1 cellular context compared by ENCODE assay signal in the genomic region with DNA sequence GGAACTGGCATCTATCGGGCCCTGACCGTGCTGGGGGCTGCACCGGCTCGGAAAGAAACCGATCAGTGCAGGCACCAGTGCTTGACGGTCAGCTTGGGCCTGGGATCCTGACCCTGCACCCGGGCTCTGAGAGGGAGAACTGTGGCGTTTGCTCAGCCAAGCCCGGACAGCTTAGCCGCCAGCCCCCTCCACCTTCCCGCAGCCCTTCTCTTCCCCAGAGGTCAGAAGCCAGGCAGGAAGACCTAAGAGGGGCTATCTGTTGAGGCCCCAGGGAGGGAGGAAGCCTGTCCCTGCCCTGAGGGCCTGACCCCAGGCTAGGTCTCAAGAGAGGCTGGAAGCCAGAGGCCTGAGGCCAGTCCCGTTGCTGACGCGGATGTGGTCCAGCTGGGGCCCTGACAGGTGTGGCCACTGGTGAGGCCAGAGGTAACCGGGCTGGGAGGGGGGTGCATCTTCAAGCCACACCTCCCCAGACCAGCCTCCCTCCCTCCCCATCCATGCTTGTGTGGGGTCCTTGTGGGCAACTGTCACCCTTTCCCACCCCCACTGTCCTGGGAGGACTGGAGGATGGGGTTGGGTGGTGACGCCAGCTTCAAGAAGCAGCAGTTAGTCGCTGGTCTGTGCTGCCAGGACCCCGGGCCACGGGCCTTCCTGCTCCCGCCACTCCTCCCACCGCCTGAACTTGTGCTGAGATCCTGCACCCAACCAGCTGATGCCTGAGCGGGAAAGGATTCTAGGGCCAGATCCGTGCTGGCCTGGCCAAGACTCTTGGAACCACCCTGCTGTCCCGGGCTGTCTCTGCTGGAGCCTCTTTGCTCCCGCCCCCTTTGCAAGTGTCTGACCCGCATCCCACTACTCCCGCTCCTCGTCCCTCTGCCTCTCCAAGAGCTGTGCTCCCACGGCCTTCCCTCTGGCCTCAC.
A peak's percentile ranks its signal among the peaks of the same experiment; 100 is the strongest.
TF ChIP-seq lines count a peak whose summit lies in the region.

No MANE protein-coding gene starts in this region.

TF ChIP-seq in HepG2, 621 proteins besides CTCF, POLR2A, EP300 and RAD21 (continues in another document):
- TF ChIP-seq SETDB1 (CRISPR knock-in tag; IDR thresholded peaks at IDR 0.05; ENCODE audit: borderline replicate concordance) (no peak), FOXO1 (CRISPR knock-in tag; IDR thresholded peaks at IDR 0.05) (no peak), ZFY (CRISPR knock-in tag; IDR thresholded peaks at IDR 0.05) (peak; percentile 29; the same call in 1 of the 2 replicates), ZNF713 (CRISPR knock-in tag; IDR thresholded peaks at IDR 0.05) (no peak), ZBTB38 (CRISPR knock-in tag; IDR thresholded peaks at IDR 0.05) (peak; percentile 82), ZNF143 (CRISPR knock-in tag; IDR thresholded peaks at IDR 0.05) (no peak), HNRNPL (IDR thresholded peaks at IDR 0.05; ENCODE audit: low read depth, low read length) (0 out of 2 replicates have a peak, but pooled peaks have one; percentile 38), ZBTB7A (CRISPR knock-in tag; IDR thresholded peaks at IDR 0.05) (no peak), PAX8 (CRISPR knock-in tag; IDR thresholded peaks at IDR 0.05; ENCODE audit: borderline replicate concordance) (no peak), ZNF614 (CRISPR knock-in tag; IDR thresholded peaks at IDR 0.05; ENCODE audit: borderline replicate concordance) (no peak), YEATS4 (CRISPR knock-in tag; IDR thresholded peaks at IDR 0.05; ENCODE audit: borderline replicate concordance) (no peak), NONO (IDR thresholded peaks at IDR 0.05) (no peak), NONO (CRISPR knock-in tag; conservative IDR thresholded peaks at IDR 0.05) (peak; percentile 34; the same call in 1 of the 2 replicates), POLR2G (IDR thresholded peaks at IDR 0.05; ENCODE audit: low read depth, low read length) (0 out of 2 replicates have a peak, but pooled peaks have one; percentile 1), AGO2 (optimal IDR thresholded peaks at IDR 0.05; ENCODE audit: low read depth, low read length) (peak; percentile 86), IKZF4 (CRISPR knock-in tag; IDR thresholded peaks at IDR 0.05; ENCODE audit: borderline replicate concordance, low read depth, not compliant biosample characterization) (no peak), MTF2 (CRISPR knock-in tag; IDR thresholded peaks at IDR 0.05; ENCODE audit: borderline replicate concordance) (no peak), ZNF263 (CRISPR knock-in tag; IDR thresholded peaks at IDR 0.05) (peak; percentile 67), MTF1 (CRISPR knock-in tag; IDR thresholded peaks at IDR 0.05) (no peak), SIX1 (CRISPR knock-in tag; IDR thresholded peaks at IDR 0.05; ENCODE audit: borderline replicate concordance) (no peak), RBFOX2 (IDR thresholded peaks at IDR 0.05; ENCODE audit: low read depth, low read length) (peak; percentile 68)
- TF ChIP-seq, protein P1, sequence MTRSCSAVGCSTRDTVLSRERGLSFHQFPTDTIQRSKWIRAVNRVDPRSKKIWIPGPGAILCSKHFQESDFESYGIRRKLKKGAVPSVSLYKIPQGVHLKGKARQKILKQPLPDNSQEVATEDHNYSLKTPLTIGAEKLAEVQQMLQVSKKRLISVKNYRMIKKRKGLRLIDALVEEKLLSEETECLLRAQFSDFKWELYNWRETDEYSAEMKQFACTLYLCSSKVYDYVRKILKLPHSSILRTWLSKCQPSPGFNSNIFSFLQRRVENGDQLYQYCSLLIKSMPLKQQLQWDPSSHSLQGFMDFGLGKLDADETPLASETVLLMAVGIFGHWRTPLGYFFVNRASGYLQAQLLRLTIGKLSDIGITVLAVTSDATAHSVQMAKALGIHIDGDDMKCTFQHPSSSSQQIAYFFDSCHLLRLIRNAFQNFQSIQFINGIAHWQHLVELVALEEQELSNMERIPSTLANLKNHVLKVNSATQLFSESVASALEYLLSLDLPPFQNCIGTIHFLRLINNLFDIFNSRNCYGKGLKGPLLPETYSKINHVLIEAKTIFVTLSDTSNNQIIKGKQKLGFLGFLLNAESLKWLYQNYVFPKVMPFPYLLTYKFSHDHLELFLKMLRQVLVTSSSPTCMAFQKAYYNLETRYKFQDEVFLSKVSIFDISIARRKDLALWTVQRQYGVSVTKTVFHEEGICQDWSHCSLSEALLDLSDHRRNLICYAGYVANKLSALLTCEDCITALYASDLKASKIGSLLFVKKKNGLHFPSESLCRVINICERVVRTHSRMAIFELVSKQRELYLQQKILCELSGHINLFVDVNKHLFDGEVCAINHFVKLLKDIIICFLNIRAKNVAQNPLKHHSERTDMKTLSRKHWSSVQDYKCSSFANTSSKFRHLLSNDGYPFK (CRISPR knock-in tag; IDR thresholded peaks at IDR 0.05; ENCODE audit: borderline replicate concordance), result 0 out of 2 replicates have a peak, but pooled peaks have one; percentile 13
- TF ChIP-seq, protein P2, sequence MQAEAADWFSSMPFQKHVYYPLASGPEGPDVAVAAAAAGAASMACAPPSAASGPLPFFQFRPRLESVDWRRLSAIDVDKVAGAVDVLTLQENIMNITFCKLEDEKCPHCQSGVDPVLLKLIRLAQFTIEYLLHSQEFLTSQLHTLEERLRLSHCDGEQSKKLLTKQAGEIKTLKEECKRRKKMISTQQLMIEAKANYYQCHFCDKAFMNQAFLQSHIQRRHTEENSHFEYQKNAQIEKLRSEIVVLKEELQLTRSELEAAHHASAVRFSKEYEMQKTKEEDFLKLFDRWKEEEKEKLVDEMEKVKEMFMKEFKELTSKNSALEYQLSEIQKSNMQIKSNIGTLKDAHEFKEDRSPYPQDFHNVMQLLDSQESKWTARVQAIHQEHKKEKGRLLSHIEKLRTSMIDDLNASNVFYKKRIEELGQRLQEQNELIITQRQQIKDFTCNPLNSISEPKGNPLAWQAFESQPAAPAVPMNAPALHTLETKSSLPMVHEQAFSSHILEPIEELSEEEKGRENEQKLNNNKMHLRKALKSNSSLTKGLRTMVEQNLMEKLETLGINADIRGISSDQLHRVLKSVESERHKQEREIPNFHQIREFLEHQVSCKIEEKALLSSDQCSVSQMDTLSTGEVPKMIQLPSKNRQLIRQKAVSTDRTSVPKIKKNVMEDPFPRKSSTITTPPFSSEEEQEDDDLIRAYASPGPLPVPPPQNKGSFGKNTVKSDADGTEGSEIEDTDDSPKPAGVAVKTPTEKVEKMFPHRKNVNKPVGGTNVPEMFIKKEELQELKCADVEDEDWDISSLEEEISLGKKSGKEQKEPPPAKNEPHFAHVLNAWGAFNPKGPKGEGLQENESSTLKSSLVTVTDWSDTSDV (CRISPR knock-in tag; IDR thresholded peaks at IDR 0.05), result no peak
- TF ChIP-seq, protein P3, sequence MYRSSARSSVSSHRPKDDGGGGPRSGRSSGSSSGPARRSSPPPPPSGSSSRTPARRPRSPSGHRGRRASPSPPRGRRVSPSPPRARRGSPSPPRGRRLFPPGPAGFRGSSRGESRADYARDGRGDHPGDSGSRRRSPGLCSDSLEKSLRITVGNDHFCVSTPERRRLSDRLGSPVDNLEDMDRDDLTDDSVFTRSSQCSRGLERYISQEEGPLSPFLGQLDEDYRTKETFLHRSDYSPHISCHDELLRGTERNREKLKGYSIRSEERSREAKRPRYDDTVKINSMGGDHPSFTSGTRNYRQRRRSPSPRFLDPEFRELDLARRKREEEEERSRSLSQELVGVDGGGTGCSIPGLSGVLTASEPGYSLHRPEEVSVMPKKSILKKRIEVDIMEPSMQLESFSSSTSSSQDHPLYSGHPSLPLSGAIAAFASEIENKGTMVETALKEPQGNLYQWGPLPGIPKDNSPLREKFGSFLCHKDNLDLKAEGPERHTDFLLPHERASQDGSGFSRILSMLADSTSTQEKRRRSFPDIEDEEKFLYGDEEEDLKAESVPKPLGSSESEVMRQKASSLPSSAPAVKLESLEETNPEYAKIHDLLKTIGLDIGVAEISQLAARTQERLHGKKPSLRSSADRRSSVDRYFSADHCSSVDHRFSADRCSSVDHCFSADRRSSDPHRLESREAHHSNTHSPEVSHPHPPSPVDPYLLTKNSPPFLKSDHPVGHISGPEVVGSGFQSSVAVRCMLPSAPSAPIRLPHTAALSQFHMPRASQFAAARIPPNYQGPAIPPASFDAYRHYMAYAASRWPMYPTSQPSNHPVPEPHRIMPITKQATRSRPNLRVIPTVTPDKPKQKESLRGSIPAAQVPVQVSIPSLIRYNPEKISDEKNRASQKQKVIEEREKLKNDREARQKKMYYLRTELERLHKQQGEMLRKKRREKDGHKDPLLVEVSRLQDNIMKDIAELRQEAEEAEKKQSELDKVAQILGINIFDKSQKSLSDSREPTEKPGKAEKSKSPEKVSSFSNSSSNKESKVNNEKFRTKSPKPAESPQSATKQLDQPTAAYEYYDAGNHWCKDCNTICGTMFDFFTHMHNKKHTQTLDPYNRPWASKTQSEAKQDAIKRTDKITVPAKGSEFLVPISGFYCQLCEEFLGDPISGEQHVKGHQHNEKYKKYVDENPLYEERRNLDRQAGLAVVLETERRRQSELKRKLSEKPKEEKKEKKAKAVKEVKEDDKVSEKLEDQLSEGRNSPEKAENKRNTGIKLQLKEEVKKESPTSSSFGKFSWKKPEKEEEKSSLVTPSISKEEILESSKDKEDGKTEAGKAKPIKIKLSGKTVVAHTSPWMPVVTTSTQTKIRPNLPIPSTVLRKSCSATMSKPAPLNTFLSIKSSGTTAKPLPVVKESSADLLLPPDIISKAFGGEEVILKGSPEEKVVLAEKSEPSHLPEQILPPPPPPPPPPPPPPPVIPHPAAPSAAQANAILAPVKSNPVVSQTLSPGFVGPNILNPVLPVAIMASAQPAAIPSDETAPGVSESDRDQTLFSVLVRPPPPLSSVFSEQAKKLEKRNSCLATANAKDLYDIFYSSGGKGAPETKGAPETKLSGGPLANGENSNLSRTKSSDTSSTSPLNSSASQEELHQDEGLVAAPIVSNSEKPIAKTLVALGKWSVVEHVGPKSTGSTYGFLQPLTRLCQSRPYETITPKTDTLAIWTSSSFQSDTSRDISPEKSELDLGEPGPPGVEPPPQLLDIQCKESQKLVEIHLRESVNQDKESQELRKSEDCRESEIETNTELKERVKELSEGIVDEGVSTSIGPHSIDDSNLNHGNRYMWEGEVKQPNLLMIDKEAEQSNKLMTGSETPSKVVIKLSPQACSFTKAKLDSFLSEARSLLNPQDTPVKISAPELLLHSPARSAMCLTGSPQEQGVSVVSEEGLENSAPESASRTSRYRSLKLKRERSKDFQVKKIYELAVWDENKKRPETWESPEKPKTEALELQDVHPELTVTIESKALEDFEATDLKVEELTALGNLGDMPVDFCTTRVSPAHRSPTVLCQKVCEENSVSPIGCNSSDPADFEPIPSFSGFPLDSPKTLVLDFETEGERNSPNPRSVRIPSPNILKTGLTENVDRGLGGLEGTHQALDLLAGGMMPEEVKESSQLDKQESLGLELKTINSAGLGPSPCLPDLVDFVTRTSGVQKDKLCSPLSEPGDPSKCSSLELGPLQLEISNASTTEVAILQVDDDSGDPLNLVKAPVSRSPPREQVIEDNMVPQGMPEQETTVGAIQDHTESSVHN (CRISPR knock-in tag; IDR thresholded peaks at IDR 0.05), result no peak
- TF ChIP-seq, protein P4, sequence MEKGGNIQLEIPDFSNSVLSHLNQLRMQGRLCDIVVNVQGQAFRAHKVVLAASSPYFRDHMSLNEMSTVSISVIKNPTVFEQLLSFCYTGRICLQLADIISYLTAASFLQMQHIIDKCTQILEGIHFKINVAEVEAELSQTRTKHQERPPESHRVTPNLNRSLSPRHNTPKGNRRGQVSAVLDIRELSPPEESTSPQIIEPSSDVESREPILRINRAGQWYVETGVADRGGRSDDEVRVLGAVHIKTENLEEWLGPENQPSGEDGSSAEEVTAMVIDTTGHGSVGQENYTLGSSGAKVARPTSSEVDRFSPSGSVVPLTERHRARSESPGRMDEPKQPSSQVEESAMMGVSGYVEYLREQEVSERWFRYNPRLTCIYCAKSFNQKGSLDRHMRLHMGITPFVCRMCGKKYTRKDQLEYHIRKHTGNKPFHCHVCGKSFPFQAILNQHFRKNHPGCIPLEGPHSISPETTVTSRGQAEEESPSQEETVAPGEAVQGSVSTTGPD (CRISPR knock-in tag; IDR thresholded peaks at IDR 0.05), result no peak
- TF ChIP-seq, protein P5, sequence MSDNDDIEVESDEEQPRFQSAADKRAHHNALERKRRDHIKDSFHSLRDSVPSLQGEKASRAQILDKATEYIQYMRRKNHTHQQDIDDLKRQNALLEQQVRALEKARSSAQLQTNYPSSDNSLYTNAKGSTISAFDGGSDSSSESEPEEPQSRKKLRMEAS (IDR thresholded peaks at IDR 0.05), result 0 out of 2 replicates have a peak, but pooled peaks have one; percentile 10
- TF ChIP-seq, protein P6, sequence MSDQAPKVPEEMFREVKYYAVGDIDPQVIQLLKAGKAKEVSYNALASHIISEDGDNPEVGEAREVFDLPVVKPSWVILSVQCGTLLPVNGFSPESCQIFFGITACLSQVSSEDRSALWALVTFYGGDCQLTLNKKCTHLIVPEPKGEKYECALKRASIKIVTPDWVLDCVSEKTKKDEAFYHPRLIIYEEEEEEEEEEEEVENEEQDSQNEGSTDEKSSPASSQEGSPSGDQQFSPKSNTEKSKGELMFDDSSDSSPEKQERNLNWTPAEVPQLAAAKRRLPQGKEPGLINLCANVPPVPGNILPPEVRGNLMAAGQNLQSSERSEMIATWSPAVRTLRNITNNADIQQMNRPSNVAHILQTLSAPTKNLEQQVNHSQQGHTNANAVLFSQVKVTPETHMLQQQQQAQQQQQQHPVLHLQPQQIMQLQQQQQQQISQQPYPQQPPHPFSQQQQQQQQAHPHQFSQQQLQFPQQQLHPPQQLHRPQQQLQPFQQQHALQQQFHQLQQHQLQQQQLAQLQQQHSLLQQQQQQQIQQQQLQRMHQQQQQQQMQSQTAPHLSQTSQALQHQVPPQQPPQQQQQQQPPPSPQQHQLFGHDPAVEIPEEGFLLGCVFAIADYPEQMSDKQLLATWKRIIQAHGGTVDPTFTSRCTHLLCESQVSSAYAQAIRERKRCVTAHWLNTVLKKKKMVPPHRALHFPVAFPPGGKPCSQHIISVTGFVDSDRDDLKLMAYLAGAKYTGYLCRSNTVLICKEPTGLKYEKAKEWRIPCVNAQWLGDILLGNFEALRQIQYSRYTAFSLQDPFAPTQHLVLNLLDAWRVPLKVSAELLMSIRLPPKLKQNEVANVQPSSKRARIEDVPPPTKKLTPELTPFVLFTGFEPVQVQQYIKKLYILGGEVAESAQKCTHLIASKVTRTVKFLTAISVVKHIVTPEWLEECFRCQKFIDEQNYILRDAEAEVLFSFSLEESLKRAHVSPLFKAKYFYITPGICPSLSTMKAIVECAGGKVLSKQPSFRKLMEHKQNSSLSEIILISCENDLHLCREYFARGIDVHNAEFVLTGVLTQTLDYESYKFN (CRISPR knock-in tag; conservative IDR thresholded peaks at IDR 0.05), result no peak
- TF ChIP-seq, protein P7, sequence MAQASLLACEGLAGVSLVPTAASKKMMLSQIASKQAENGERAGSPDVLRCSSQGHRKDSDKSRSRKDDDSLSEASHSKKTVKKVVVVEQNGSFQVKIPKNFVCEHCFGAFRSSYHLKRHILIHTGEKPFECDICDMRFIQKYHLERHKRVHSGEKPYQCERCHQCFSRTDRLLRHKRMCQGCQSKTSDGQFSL (CRISPR knock-in tag; IDR thresholded peaks at IDR 0.05), result no peak
- TF ChIP-seq, protein P8, sequence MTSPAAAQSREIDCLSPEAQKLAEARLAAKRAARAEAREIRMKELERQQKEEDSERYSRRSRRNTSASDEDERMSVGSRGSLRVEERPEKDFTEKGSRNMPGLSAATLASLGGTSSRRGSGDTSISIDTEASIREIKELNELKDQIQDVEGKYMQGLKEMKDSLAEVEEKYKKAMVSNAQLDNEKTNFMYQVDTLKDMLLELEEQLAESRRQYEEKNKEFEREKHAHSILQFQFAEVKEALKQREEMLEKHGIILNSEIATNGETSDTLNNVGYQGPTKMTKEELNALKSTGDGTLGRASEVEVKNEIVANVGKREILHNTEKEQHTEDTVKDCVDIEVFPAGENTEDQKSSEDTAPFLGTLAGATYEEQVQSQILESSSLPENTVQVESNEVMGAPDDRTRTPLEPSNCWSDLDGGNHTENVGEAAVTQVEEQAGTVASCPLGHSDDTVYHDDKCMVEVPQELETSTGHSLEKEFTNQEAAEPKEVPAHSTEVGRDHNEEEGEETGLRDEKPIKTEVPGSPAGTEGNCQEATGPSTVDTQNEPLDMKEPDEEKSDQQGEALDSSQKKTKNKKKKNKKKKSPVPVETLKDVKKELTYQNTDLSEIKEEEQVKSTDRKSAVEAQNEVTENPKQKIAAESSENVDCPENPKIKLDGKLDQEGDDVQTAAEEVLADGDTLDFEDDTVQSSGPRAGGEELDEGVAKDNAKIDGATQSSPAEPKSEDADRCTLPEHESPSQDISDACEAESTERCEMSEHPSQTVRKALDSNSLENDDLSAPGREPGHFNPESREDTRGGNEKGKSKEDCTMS (CRISPR knock-in tag; conservative IDR thresholded peaks at IDR 0.05), result no peak
